1 cellular context compared by ENCODE assay signal in genomic region chr1:110963666-110964399, GRCh38.
A peak's percentile ranks its signal among the peaks of the same experiment; 100 is the strongest.
TF ChIP-seq lines count a peak whose summit lies in the region.

Gene LRIF1, minus strand, starts transcription at chr1:110963922. Its CDS starts 234 bp downstream, at chr1:110963688.

TF ChIP-seq in HepG2, 621 proteins besides CTCF, POLR2A, EP300 and RAD21 (continued from another document and continues in another):
- TF ChIP-seq TFE3 (CRISPR knock-in tag; IDR thresholded peaks at IDR 0.05) (no peak), SSRP1 (CRISPR knock-in tag; IDR thresholded peaks at IDR 0.05) (no peak), HOXA9 (CRISPR knock-in tag; IDR thresholded peaks at IDR 0.05; ENCODE audit: borderline replicate concordance) (no peak), ZNF850 (CRISPR knock-in tag; conservative IDR thresholded peaks at IDR 0.05) (no peak), CENPT (CRISPR knock-in tag; IDR thresholded peaks at IDR 0.05; ENCODE audit: low read depth) (no peak), ZNF101 (CRISPR knock-in tag; IDR thresholded peaks at IDR 0.05; ENCODE audit: borderline replicate concordance, low read depth) (no peak; the same call in 1 of the 2 replicates), ZNF335 (CRISPR knock-in tag; IDR thresholded peaks at IDR 0.05) (no peak), ONECUT2 (CRISPR knock-in tag; IDR thresholded peaks at IDR 0.05) (no peak), ZNF10 (CRISPR knock-in tag; IDR thresholded peaks at IDR 0.05; ENCODE audit: borderline replicate concordance, low read depth) (no peak), SIX4 (CRISPR knock-in tag; IDR thresholded peaks at IDR 0.05) (no peak), ZFP41 (CRISPR knock-in tag; IDR thresholded peaks at IDR 0.05; ENCODE audit: borderline replicate concordance) (no peak), ZFP36 (IDR thresholded peaks at IDR 0.05; ENCODE audit: borderline replicate concordance, low read depth, low read length, partially characterized antibody) (no peak), HDAC2 (CRISPR knock-in tag; IDR thresholded peaks at IDR 0.05) (peak; percentile 34; the same call in 1 of the 2 replicates), ZNF562 (CRISPR knock-in tag; IDR thresholded peaks at IDR 0.05; ENCODE audit: borderline replicate concordance) (no peak), BRD4 (CRISPR knock-in tag; IDR thresholded peaks at IDR 0.05) (peak; percentile 60), TCF7L2 (IDR thresholded peaks at IDR 0.05; ENCODE audit: low read depth, low read length) (no peak), ZBTB37 (CRISPR knock-in tag; IDR thresholded peaks at IDR 0.05) (no peak), THYN1 (CRISPR knock-in tag; IDR thresholded peaks at IDR 0.05; ENCODE audit: borderline replicate concordance, low read depth) (no peak), JUND (CRISPR knock-in tag; IDR thresholded peaks at IDR 0.05) (peak; percentile 56; the same call in 1 of the 2 replicates), GABPB1 (CRISPR knock-in tag; IDR thresholded peaks at IDR 0.05) (peak; percentile 99), REL (CRISPR knock-in tag; conservative IDR thresholded peaks at IDR 0.05) (no peak), HES4 (CRISPR knock-in tag; IDR thresholded peaks at IDR 0.05; ENCODE audit: borderline replicate concordance) (no peak; the same call in 1 of the 2 replicates), PATZ1 (CRISPR knock-in tag; IDR thresholded peaks at IDR 0.05) (no peak; the same call in 1 of the 2 replicates), ZMAT3 (CRISPR knock-in tag; conservative IDR thresholded peaks at IDR 0.05) (peak; percentile 50), GATA4 (IDR thresholded peaks at IDR 0.05; ENCODE audit: borderline replicate concordance, low read depth) (peak; percentile 88), ESRRA (CRISPR knock-in tag; IDR thresholded peaks at IDR 0.05; ENCODE audit: low read depth) (0 out of 2 replicates have a peak, but pooled peaks have one; percentile 31), ZNF740 (CRISPR knock-in tag; IDR thresholded peaks at IDR 0.05) (no peak), CENPBD1 (CRISPR knock-in tag; IDR thresholded peaks at IDR 0.05; ENCODE audit: borderline replicate concordance, low read depth) (no peak), ZSCAN29 (CRISPR knock-in tag; conservative IDR thresholded peaks at IDR 0.05) (no peak), ZNF558 (CRISPR knock-in tag; IDR thresholded peaks at IDR 0.05; ENCODE audit: borderline replicate concordance) (no peak), ZHX1 (CRISPR knock-in tag; IDR thresholded peaks at IDR 0.05; ENCODE audit: low read depth) (peak; percentile 41; the same call in 1 of the 2 replicates), ZNF274 (CRISPR knock-in tag; IDR thresholded peaks at IDR 0.05) (no peak), THAP8 (CRISPR knock-in tag; IDR thresholded peaks at IDR 0.05; ENCODE audit: borderline replicate concordance) (no peak; the same call in 1 of the 2 replicates), ZNF768 (CRISPR knock-in tag; IDR thresholded peaks at IDR 0.05) (peak; percentile 41; the same call in 1 of the 2 replicates), NFKB2 (CRISPR knock-in tag; IDR thresholded peaks at IDR 0.05; ENCODE audit: borderline replicate concordance) (peak; percentile 71; the same call in 1 of the 2 replicates), HNRNPK (IDR thresholded peaks at IDR 0.05; ENCODE audit: low read depth, low read length, poor library complexity, severe bottlenecking) (no peak), ETV6 (CRISPR knock-in tag; conservative IDR thresholded peaks at IDR 0.05) (0 out of 2 replicates have a peak, but pooled peaks have one; percentile 36), CEBPZ (IDR thresholded peaks at IDR 0.05; ENCODE audit: low read length) (no peak), RARA (CRISPR knock-in tag; IDR thresholded peaks at IDR 0.05) (0 out of 2 replicates have a peak, but pooled peaks have one; percentile 23), NCOR1 (IDR thresholded peaks at IDR 0.05; ENCODE audit: borderline replicate concordance, low read length) (no peak; the same call in 1 of the 2 replicates), ZNF564 (CRISPR knock-in tag; IDR thresholded peaks at IDR 0.05) (no peak; the same call in 1 of the 2 replicates), DNMT3B (CRISPR knock-in tag; conservative IDR thresholded peaks at IDR 0.05) (no peak), ARNT (IDR thresholded peaks at IDR 0.05) (no peak), FOSL1 (CRISPR knock-in tag; IDR thresholded peaks at IDR 0.05; ENCODE audit: borderline replicate concordance) (no peak), ZNF552 (CRISPR knock-in tag; IDR thresholded peaks at IDR 0.05; ENCODE audit: borderline replicate concordance) (no peak), ZNF207 (IDR thresholded peaks at IDR 0.05; ENCODE audit: borderline replicate concordance) (no peak), RNF219 (CRISPR knock-in tag; IDR thresholded peaks at IDR 0.05) (0 out of 2 replicates have a peak, but pooled peaks have one; percentile 75), ZKSCAN8 (CRISPR knock-in tag; IDR thresholded peaks at IDR 0.05; ENCODE audit: borderline replicate concordance) (peak; percentile 78; the same call in 1 of the 2 replicates)
